Comparison of ENCODE assay signal across 20 cellular contexts in genomic region chr17:62067165-62068145, GRCh38.
"Had no signal": no experiment of that assay in that cellular context is flagged by ENCODE, and none has a peak within 500 bp of the region (broad histone marks: within the 10 kb centered on the region; RNA-seq: fewer than 3 reads in every experiment).

No MANE protein-coding gene starts in this region.

- H3K9me3 ChIP-seq: esophagus squamous epithelium, heart right ventricle, mucosa of descending colon, sigmoid colon, upper lobe of left lung had no signal

- H3K27ac ChIP-seq: dorsolateral prefrontal cortex, esophagus squamous epithelium, heart right ventricle, upper lobe of left lung had no signal

- FAIRE-seq: bronchial epithelial cell, endometrium had no signal

- H3K36me3 Mint-ChIP-seq: natural killer cell had no signal

- H3K9me3 Mint-ChIP-seq: activated CD4-positive, alpha-beta memory T cell treated with anti-CD3 and anti-CD28 coated beads for 36 hours; activated naive CD8-positive, alpha-beta T cell treated with anti-CD3 and anti-CD28 coated beads, Interleukin-2, amount 10 ng/mL, durations not matched to agents 7 days and 5 days; natural killer cell; T-helper 2 cell treated with Interferon-gamma antibody and Interleukin-4, amounts not matched to agents 5 μg/mL and 100 μg/mL, for 36 hours had no signal

- H3K27me3 Mint-ChIP-seq: activated CD4-positive, alpha-beta memory T cell treated with anti-CD3 and anti-CD28 coated beads for 36 hours; activated naive CD8-positive, alpha-beta T cell treated with anti-CD3 and anti-CD28 coated beads, Interleukin-2, amount 10 ng/mL, durations not matched to agents 7 days and 5 days had no signal

- H3K4me3 ChIP-seq: dorsolateral prefrontal cortex, esophagus squamous epithelium, heart right ventricle, lung, mucosa of descending colon, sigmoid colon, upper lobe of left lung had no signal

- ATAC-seq: heart right ventricle, mucosa of descending colon, natural killer cell had no signal

- H3K4me3 Mint-ChIP-seq: activated CD4-positive, alpha-beta memory T cell treated with anti-CD3 and anti-CD28 coated beads for 36 hours; activated naive CD8-positive, alpha-beta T cell treated with anti-CD3 and anti-CD28 coated beads, Interleukin-2, amount 10 ng/mL, durations not matched to agents 7 days and 5 days; natural killer cell; T-helper 2 cell treated with Interferon-gamma antibody and Interleukin-4, amounts not matched to agents 5 μg/mL and 100 μg/mL, for 36 hours had no signal

- H3K27ac Mint-ChIP-seq: activated CD4-positive, alpha-beta memory T cell treated with anti-CD3 and anti-CD28 coated beads for 36 hours; activated naive CD8-positive, alpha-beta T cell treated with anti-CD3 and anti-CD28 coated beads, Interleukin-2, amount 10 ng/mL, durations not matched to agents 7 days and 5 days; T-helper 2 cell treated with Interferon-gamma antibody and Interleukin-4, amounts not matched to agents 5 μg/mL and 100 μg/mL, for 36 hours had no signal

- H3K36me3 ChIP-seq: esophagus squamous epithelium, sigmoid colon, upper lobe of left lung had no signal

- H3K27me3 ChIP-seq: dorsolateral prefrontal cortex, esophagus squamous epithelium, heart right ventricle, sigmoid colon, upper lobe of left lung had no signal

- DNase-seq: activated CD4-positive, alpha-beta memory T cell treated with anti-CD3 and anti-CD28 coated beads for 36 hours; activated CD4-positive, alpha-beta T cell treated with anti-CD3 and anti-CD28 coated beads for 1 hour; activated gamma-delta T cell; activated naive CD8-positive, alpha-beta T cell treated with anti-CD3 and anti-CD28 coated beads, Interleukin-2, amount 10 ng/mL, durations not matched to agents 7 days and 5 days; activated T-cell treated with anti-CD3 and anti-CD28 coated beads, Interleukin-2, amount 50 U/mL, for 48 hours; aorta; dorsolateral prefrontal cortex; esophagus squamous epithelium; foreskin fibroblast; heart right ventricle; mucosa of descending colon; natural killer cell; sigmoid colon; stimulated activated CD4-positive, alpha-beta T cell treated with anti-CD3 and anti-CD28 coated beads, Interleukin-2, amount 100 ng/mL, for 24 hours; stimulated activated naive CD4-positive, alpha-beta T cell treated with Interleukin-2 at 50 U/mL for 16 hours had no signal
